21 cellular contexts compared by ENCODE assay signal in genomic region chr2:25790074-25790473, GRCh38.
A peak's percentile ranks its signal among the peaks of the same experiment; 100 is the strongest.
DNase-seq lines count a peak whose midpoint lies in the region; ATAC-seq, FAIRE-seq and TF ChIP-seq lines count a peak whose summit lies in the region.
"Had no signal": no experiment of that assay in that cellular context is flagged by ENCODE, and none has a peak within 500 bp of the region (broad histone marks: within the 10 kb centered on the region; RNA-seq: fewer than 3 reads in every experiment).

No MANE protein-coding gene starts in this region.

- H2AFZ ChIP-seq in HepG2 (ENCODE audit: low read length) (no peak overlapping the region), IMR-90 (replicated peaks; ENCODE audit: low read length, poor library complexity) (no peak overlapping the region), mesenchymal stem cell (ENCODE audit: low read depth, low read length) (no peak overlapping the region)

- no peak for TF ChIP-seq EP300 in HepG2 (IDR thresholded peaks at IDR 0.05; ENCODE audit: low read depth in 2 of 2, low read length in 2 of 2)
- no peak for TF ChIP-seq EP300 in HepG2 (CRISPR knock-in tag; IDR thresholded peaks at IDR 0.05; ENCODE audit: borderline replicate concordance)
- TF ChIP-seq EP300 in sigmoid colon (IDR thresholded peaks at IDR 0.05): no peak

- no peak overlapping the region for H3K9ac ChIP-seq in HepG2 (ENCODE audit: insufficient read depth, low read depth, low read length)
- H3K9ac ChIP-seq in IMR-90 (ENCODE audit: low read depth, low read length): no peak overlapping the region
- H3K9ac ChIP-seq in mesenchymal stem cell (ENCODE audit: low read length): no peak overlapping the region

- no peak overlapping the region for H2BK12ac ChIP-seq in mesenchymal stem cell (ENCODE audit: low read length in 2 of 2)

- CTCF ChIA-PET in HepG2 (lab: Yijun Ruan, JAX; ENCODE audit: low intra/inter-chr PET ratio, low total read pairs): no interaction called here
- CTCF ChIA-PET in IMR-90 (lab: Yijun Ruan, JAX): no interaction called here

- H3K14ac ChIP-seq in IMR-90 (replicated peaks; ENCODE audit: low read depth, low read length) (no peak overlapping the region), mesenchymal stem cell (ENCODE audit: low read length in 2 of 2) (no peak overlapping the region)

- H4K20me1 ChIP-seq in HepG2 (ENCODE audit: insufficient read depth, low read length) (peaks cover 4% of the 10 kb centered on the region), IMR-90 (ENCODE audit: insufficient read depth, low read length) (no peaks in the 10 kb centered on the region)

- H2BK120ac ChIP-seq in IMR-90 (ENCODE audit: low read depth, low read length) (no peak overlapping the region), mesenchymal stem cell (ENCODE audit: low read depth, low read length) (no peak overlapping the region)

- H3K4me1 ChIP-seq in HepG2 (ENCODE audit: insufficient read depth, low read length): peaks cover 40% of the 10 kb centered on the region
- peaks cover 0 to 50% (median 9%) of the 10 kb centered on the region in 4 donors for H3K4me1 ChIP-seq in right lobe of liver
- H3K4me1 ChIP-seq in IMR-90 (ENCODE audit: control insufficient read depth, insufficient read depth, low read length): peaks cover 1% of the 10 kb centered on the region; the same call in 1 of the 2 replicates
- H3K4me1 ChIP-seq in mesenchymal stem cell (ENCODE audit: control insufficient read depth, insufficient read depth, low read depth, low read length): no peaks in the 10 kb centered on the region
- H3K4me1 ChIP-seq in sigmoid colon: no peaks in the 10 kb centered on the region
- H3K4me1 ChIP-seq: suprapubic skin, uterus had no signal

- no peak overlapping the region for H2AK5ac ChIP-seq in IMR-90 (ENCODE audit: low read depth, low read length)
- no peak overlapping the region for H2AK5ac ChIP-seq in mesenchymal stem cell (ENCODE audit: low read length, severe bottlenecking)

- H3K27me3 ChIP-seq in HepG2 (ENCODE audit: control insufficient read depth in 1 of 2, insufficient read depth in 2 of 2, low read length in 2 of 2): no peaks in the 10 kb centered on the region
- H3K27me3 ChIP-seq in right lobe of liver: no peaks in the 10 kb centered on the region
- H3K27me3 ChIP-seq in IMR-90 (ENCODE audit: control insufficient read depth, insufficient read depth, low read length): no peaks in the 10 kb centered on the region
- no peaks in the 10 kb centered on the region for H3K27me3 ChIP-seq in mesenchymal stem cell (ENCODE audit: control insufficient read depth in 1 of 2, insufficient read depth in 1 of 2, low read length in 2 of 2)
- no peaks in the 10 kb centered on the region for H3K27me3 ChIP-seq in sigmoid colon
- H3K27me3 ChIP-seq: suprapubic skin, uterus had no signal

- BruUV-seq in HepG2 (replicated peaks; lab: Mats Ljungman, UMichigan): no TSS peak
- no TSS peak for BruUV-seq in IMR-90 (replicated peaks; lab: Mats Ljungman, UMichigan)

- H2BK5ac ChIP-seq in IMR-90 (ENCODE audit: low read depth, low read length, poor library complexity, severe bottlenecking) (no peak overlapping the region), mesenchymal stem cell (ENCODE audit: low read depth, low read length, poor library complexity, severe bottlenecking) (no peak overlapping the region)

- intact Hi-C loops in HepG2 (cut with micrococcal nuclease; ENCODE audit: unreplicated experiment) (no loop called here), right lobe of liver (cut with DNase I) (no loop called here), IMR-90 (cut with micrococcal nuclease) (no loop called here), sigmoid colon (cut with DNase I) (no loop called here)

- no peak overlapping the region for H3K4me3 Mint-ChIP-seq in activated naive CD8-positive, alpha-beta T cell treated with anti-CD3 and anti-CD28 coated beads for 36 hours
- H3K4me3 Mint-ChIP-seq: activated naive CD8-positive, alpha-beta T cell treated with anti-CD3 and anti-CD28 coated beads, Interleukin-2, amount 10 ng/mL, durations not matched to agents 7 days and 5 days; HFFc6 had no signal

- no peak overlapping the region for H2AK9ac ChIP-seq in IMR-90 (replicated peaks; ENCODE audit: low read depth, low read length, poor library complexity)

- POLR2A ChIA-PET in HepG2 (lab: Yijun Ruan, JAX) (no interaction called here), IMR-90 (lab: Charles Lee; ENCODE audit: unreplicated experiment) (no interaction called here)

- TF ChIP-seq RAD21 in HepG2 (CRISPR knock-in tag; IDR thresholded peaks at IDR 0.05) (no peak), IMR-90 (IDR thresholded peaks at IDR 0.05; ENCODE audit: low read length) (no peak)

- H3K9me1 ChIP-seq in IMR-90 (ENCODE audit: insufficient read depth, low read length): 0 out of 2 replicates have a peak, but pooled peaks cover 3% of the 10 kb centered on the region

- peaks cover 0 to 22% of the 10 kb centered on the region in 2 experiments; a peak in 3 of 5 replicates for H3K36me3 ChIP-seq in HepG2 (replicated peaks in 1 of 2; ENCODE audit: control insufficient read depth in 1 of 2, insufficient read depth in 2 of 2, low read length in 2 of 2)
- H3K36me3 ChIP-seq in right lobe of liver: no peaks in the 10 kb centered on the region
- peaks cover 6% of the 10 kb centered on the region; the same call in 1 of the 2 replicates for H3K36me3 ChIP-seq in IMR-90 (ENCODE audit: control insufficient read depth, insufficient read depth, low read length)
- peaks cover 8 to 33% of the 10 kb centered on the region in 2 experiments for H3K36me3 ChIP-seq in mesenchymal stem cell (ENCODE audit: control insufficient read depth in 1 of 2, insufficient read depth in 2 of 2, low read depth in 1 of 2, low read length in 2 of 2)
- H3K36me3 ChIP-seq in sigmoid colon: peaks cover 0 to 5% (median 1%) of the 10 kb centered on the region in 4 donors
- H3K36me3 ChIP-seq: uterus had no signal

- 99% methylated on average over 3 of the region's 3 CpGs for WGBS in HepG2 (ENCODE audit: low lambda C conversion rate)
- WGBS in right lobe of liver (ENCODE audit: insufficient coverage, low coverage, low lambda C conversion rate, missing lambda C conversion rate): no CpG with 5 or more reads among the region's 3 CpGs
- no CpG with 5 or more reads among the region's 3 CpGs for WGBS in IMR-90 (ENCODE audit: extremely low coverage in 2 of 2, insufficient read length in 1 of 2), 2 experiments
- WGBS in mesenchymal stem cell: no CpG with 5 or more reads among the region's 3 CpGs
- WGBS in sigmoid colon, 2 donors: 90 to 96% methylated on average over 3 of the region's 3 CpGs

- H3K36me3 Mint-ChIP-seq in activated naive CD8-positive, alpha-beta T cell treated with anti-CD3 and anti-CD28 coated beads for 36 hours: peaks cover 48% of the 10 kb centered on the region

- in situ Hi-C loops in HepG2 (cut with HindIII; ENCODE audit: extremely low pct_ligation_motif_present, low pct_unique_long_range_greater_than_20kb): no loop called here
- in situ Hi-C loops in IMR-90 (cut with MboI; ENCODE audit: low sequenced_read_pairs): no loop called here

- peaks cover 6% of the 10 kb centered on the region for H3K9me3 Mint-ChIP-seq in activated naive CD8-positive, alpha-beta T cell treated with anti-CD3 and anti-CD28 coated beads for 36 hours
- H3K9me3 Mint-ChIP-seq: HFFc6 had no signal

- no peak overlapping the region for H2BK20ac ChIP-seq in IMR-90 (ENCODE audit: low read depth, low read length)

- H3K27ac ChIP-seq in HepG2 (ENCODE audit: extremely low read length, insufficient read depth, low read length) (no peak overlapping the region), right lobe of liver (no peak overlapping the region), IMR-90 (ENCODE audit: insufficient read depth, low read length) (no peak overlapping the region), mesenchymal stem cell (ENCODE audit: low read length, poor library complexity, severe bottlenecking) (no peak overlapping the region), sigmoid colon (no peak overlapping the region)
- H3K27ac ChIP-seq: suprapubic skin, uterus had no signal

- TF ChIP-seq CTCF in HepG2 (CRISPR knock-in tag; IDR thresholded peaks at IDR 0.05): no peak
- TF ChIP-seq CTCF in right lobe of liver (IDR thresholded peaks at IDR 0.05): no peak
- no peak for TF ChIP-seq CTCF in IMR-90 (conservative IDR thresholded peaks at IDR 0.05; ENCODE audit: low read depth, low read length)
- no peak for TF ChIP-seq CTCF in sigmoid colon (IDR thresholded peaks at IDR 0.05)

- no peak overlapping the region for H2BK15ac ChIP-seq in IMR-90 (ENCODE audit: low read depth, low read length)
- H2BK15ac ChIP-seq in mesenchymal stem cell (ENCODE audit: low read depth, poor library complexity, severe bottlenecking): no peak overlapping the region

- no peak overlapping the region for H3K4me2 ChIP-seq in HepG2 (ENCODE audit: low read depth, low read length)
- no peak overlapping the region for H3K4me2 ChIP-seq in IMR-90 (ENCODE audit: low read depth, low read length)
- H3K4me2 ChIP-seq in mesenchymal stem cell (ENCODE audit: low read length, poor library complexity, severe bottlenecking): no peak overlapping the region

- DNase-seq in HepG2 (ENCODE audit: low spot score) (no peak), right lobe of liver (no peak), IMR-90 (peak; percentile 15), mesenchymal stem cell (no peak), NOMO-1 treated with dmso at 0.1 percent for 144 hours (lab: John Stamatoyannopoulos, UW; ENCODE audit: unreplicated experiment) (no peak), sigmoid colon (no peak)
- DNase-seq in activated naive CD8-positive, alpha-beta T cell treated with anti-CD3 and anti-CD28 coated beads for 36 hours: no peak
- DNase-seq: activated CD8-positive, alpha-beta memory T cell treated with anti-CD3 and anti-CD28 coated beads, Interleukin-2, amount 50 U/mL, for 4 hours; activated naive CD8-positive, alpha-beta T cell treated with anti-CD3 and anti-CD28 coated beads, Interleukin-2, amount 10 ng/mL, durations not matched to agents 7 days and 5 days; cerebellar nuclear complex; DND-41; HFFc6; Kasumi-1; NCI-H187; NCI-H2227 treated with DMSO at 0.1 percent for 48 hours; NCI-H748 treated with DMSO at 0.1 percent for 48 hours; stimulated activated CD4-positive, alpha-beta T cell treated with anti-CD3 and anti-CD28 coated beads, Interleukin-15, amount 100 ng/mL, for 24 hours; stimulated activated CD8-positive, alpha-beta memory T cell treated with anti-CD3 and anti-CD28 coated beads, Interleukin-4, amount 100 ng/mL, for 48 hours; uterus had no signal

- H3K79me1 ChIP-seq in IMR-90 (ENCODE audit: low read depth in 1 of 2, low read length in 2 of 2) (peaks cover 3 to 11% of the 10 kb centered on the region in 2 experiments; a peak in 2 of 4 replicates), mesenchymal stem cell (replicated peaks; ENCODE audit: low read length, poor library complexity, severe bottlenecking) (peaks cover 18% of the 10 kb centered on the region)

- no peak for FAIRE-seq in HepG2 (lab: Jason Lieb, UNC)

- H3K79me2 ChIP-seq in HepG2 (ENCODE audit: insufficient read depth, low read length): peaks cover 2% of the 10 kb centered on the region

- H3K9me3 ChIP-seq in HepG2 (ENCODE audit: low read length): no peaks in the 10 kb centered on the region
- no peaks in the 10 kb centered on the region for H3K9me3 ChIP-seq in right lobe of liver
- no peaks in the 10 kb centered on the region for H3K9me3 ChIP-seq in IMR-90 (ENCODE audit: control insufficient read depth, insufficient read depth, low read length)
- H3K9me3 ChIP-seq in mesenchymal stem cell (ENCODE audit: control insufficient read depth, low read length): no peaks in the 10 kb centered on the region
- H3K9me3 ChIP-seq in sigmoid colon: no peaks in the 10 kb centered on the region
- H3K9me3 ChIP-seq: suprapubic skin, uterus had no signal

- H3K23ac ChIP-seq in IMR-90 (ENCODE audit: low read depth, low read length) (no peak overlapping the region), mesenchymal stem cell (ENCODE audit: low read length in 2 of 2) (no peak overlapping the region)

- no peak overlapping the region for H4K8ac ChIP-seq in IMR-90 (ENCODE audit: low read depth in 2 of 2, low read length in 2 of 2)
- H4K8ac ChIP-seq in mesenchymal stem cell (ENCODE audit: low read length): no peak overlapping the region

- no peak overlapping the region for H3K56ac ChIP-seq in IMR-90 (ENCODE audit: extremely low read depth, insufficient read depth, low read length)

- H3K18ac ChIP-seq in IMR-90 (ENCODE audit: low read depth, low read length): no peak overlapping the region
- no peak overlapping the region for H3K18ac ChIP-seq in mesenchymal stem cell (ENCODE audit: low read depth in 1 of 2, low read length in 2 of 2)

- H3K4me1 Mint-ChIP-seq in activated naive CD8-positive, alpha-beta T cell treated with anti-CD3 and anti-CD28 coated beads for 36 hours: peaks cover 60% of the 10 kb centered on the region

- ATAC-seq in HepG2: no peak
- no peak for ATAC-seq in right lobe of liver
- ATAC-seq in IMR-90 (ENCODE audit: low read depth): no peak
- ATAC-seq: sciatic nerve had no signal

- H3K27me3 Mint-ChIP-seq in activated naive CD8-positive, alpha-beta T cell treated with anti-CD3 and anti-CD28 coated beads for 36 hours: no peaks in the 10 kb centered on the region
- H3K27me3 Mint-ChIP-seq: activated naive CD8-positive, alpha-beta T cell treated with anti-CD3 and anti-CD28 coated beads, Interleukin-2, amount 10 ng/mL, durations not matched to agents 7 days and 5 days had no signal

- H4K5ac ChIP-seq in IMR-90 (ENCODE audit: low read depth, low read length): no peak overlapping the region

- H3K4me3 ChIP-seq in HepG2 (replicated peaks in 1 of 3; ENCODE audit: insufficient read depth in 1 of 3, low read depth in 2 of 3, low read length in 3 of 3) (no peak overlapping the region), right lobe of liver (no peak overlapping the region), IMR-90 (ENCODE audit: insufficient read depth, low read depth, low read length) (no peak overlapping the region), mesenchymal stem cell (ENCODE audit: insufficient read depth in 1 of 2, low read depth in 1 of 2, low read length in 2 of 2) (no peak overlapping the region), sigmoid colon (no peak overlapping the region)
- H3K4me3 ChIP-seq: suprapubic skin, uterus had no signal

- H3K27ac Mint-ChIP-seq in activated naive CD8-positive, alpha-beta T cell treated with anti-CD3 and anti-CD28 coated beads for 36 hours: peak overlapping the region; percentile 65
- H3K27ac Mint-ChIP-seq: activated naive CD8-positive, alpha-beta T cell treated with anti-CD3 and anti-CD28 coated beads, Interleukin-2, amount 10 ng/mL, durations not matched to agents 7 days and 5 days; HFFc6 had no signal

- H4K91ac ChIP-seq in IMR-90 (ENCODE audit: insufficient read depth, low read depth, low read length): no peak overlapping the region
- no peak overlapping the region for H4K91ac ChIP-seq in mesenchymal stem cell (ENCODE audit: low read length)

- dilution Hi-C loops in IMR-90 (cut with HindIII; ENCODE audit: low sequenced_read_pairs, unreplicated experiment): no loop called here

- H3K4ac ChIP-seq in IMR-90 (ENCODE audit: low read depth, low read length) (no peak overlapping the region), mesenchymal stem cell (ENCODE audit: low read depth in 1 of 2, low read length in 2 of 2) (no peak overlapping the region)

- TF ChIP-seq POLR2A in HepG2 (IDR thresholded peaks at IDR 0.05; ENCODE audit: insufficient read depth in 1 of 2, low read depth in 2 of 2, low read length in 2 of 2) (no peak), right lobe of liver (IDR thresholded peaks at IDR 0.05) (no peak), IMR-90 (IDR thresholded peaks at IDR 0.05; ENCODE audit: low read depth, low read length) (no peak), sigmoid colon (IDR thresholded peaks at IDR 0.05) (no peak)
